21 cellular contexts compared by ENCODE assay signal in the genomic region with DNA sequence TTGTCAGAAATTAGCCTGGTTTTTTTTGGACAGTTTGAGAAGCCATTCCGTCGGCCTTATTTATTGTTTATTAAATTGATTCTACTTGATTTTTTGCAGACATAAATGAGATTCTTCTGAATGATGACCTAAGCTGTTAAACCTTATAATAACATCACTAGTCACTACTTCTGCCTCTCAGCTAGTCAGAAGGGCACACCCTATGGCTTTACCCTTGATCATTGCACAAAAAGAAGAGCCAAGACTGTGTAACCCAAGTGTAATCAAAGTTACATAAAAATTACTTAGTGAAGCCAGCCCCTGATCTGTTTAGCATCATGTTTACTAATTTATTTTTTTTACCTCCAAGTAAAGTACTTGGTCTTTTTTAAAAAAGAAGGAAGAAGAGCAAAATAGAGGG.
"Had no signal": no experiment of that assay in that cellular context is flagged by ENCODE, and none has a peak within 500 bp of the region (broad histone marks: within the 10 kb centered on the region; RNA-seq: fewer than 3 reads in every experiment).

No MANE protein-coding gene starts in this region.

- H3K27me3 ChIP-seq: MG63 had no signal

- ATAC-seq: HepG2, SK-N-SH treated with all-trans-retinoic acid at 6 μM for 48 hours had no signal

- DNase-seq: IMR-90, Karpas-422, KG1, MG63, NCI-H1092, NCI-H1105 treated with DMSO at 0.1 percent for 48 hours, NCI-H1417 treated with DMSO at 0.1 percent for 48 hours, NCI-H146, NCI-H187, NCI-H2029, NCI-H2081 treated with DMSO at 0.1 percent for 48 hours, NCI-H2171, NCI-H226, NCI-H446, NCI-H510A treated with DMSO at 0.1 percent for 48 hours, NCI-H526, Right ventricle myocardium superior, RPMI8226, T-helper 1 cell had no signal

- H3K4me3 ChIP-seq: MG63 had no signal

- H3K9me3 ChIP-seq: MG63 had no signal

- H3K36me3 ChIP-seq: MG63 had no signal
